2 cellular contexts compared by ENCODE assay signal in genomic region chr7:136009488-136010079, GRCh38.
TF ChIP-seq lines count a peak whose summit lies in the region.

No MANE protein-coding gene starts in this region.

TF ChIP-seq in HCT116, 20 proteins besides CTCF, POLR2A, EP300 and RAD21:
- TF ChIP-seq MAX (IDR thresholded peaks at IDR 0.05), result no peak

TF ChIP-seq in HepG2, 621 proteins besides CTCF, POLR2A, EP300 and RAD21:
- TF ChIP-seq EED (CRISPR knock-in tag; IDR thresholded peaks at IDR 0.05) (no peak), STAG1 (CRISPR knock-in tag; IDR thresholded peaks at IDR 0.05) (peak; percentile 69), SMC3 (IDR thresholded peaks at IDR 0.05; ENCODE audit: low read length) (peak; percentile 74), CBX2 (IDR thresholded peaks at IDR 0.05; ENCODE audit: low read depth, low read length) (no peak), CBX2 (CRISPR knock-in tag; IDR thresholded peaks at IDR 0.05; ENCODE audit: low read depth) (no peak)
TF ChIP-seq in HepG2: peak in this region for 2.
